Comparison of ENCODE assay signal across 15 cellular contexts in the genomic region with DNA sequence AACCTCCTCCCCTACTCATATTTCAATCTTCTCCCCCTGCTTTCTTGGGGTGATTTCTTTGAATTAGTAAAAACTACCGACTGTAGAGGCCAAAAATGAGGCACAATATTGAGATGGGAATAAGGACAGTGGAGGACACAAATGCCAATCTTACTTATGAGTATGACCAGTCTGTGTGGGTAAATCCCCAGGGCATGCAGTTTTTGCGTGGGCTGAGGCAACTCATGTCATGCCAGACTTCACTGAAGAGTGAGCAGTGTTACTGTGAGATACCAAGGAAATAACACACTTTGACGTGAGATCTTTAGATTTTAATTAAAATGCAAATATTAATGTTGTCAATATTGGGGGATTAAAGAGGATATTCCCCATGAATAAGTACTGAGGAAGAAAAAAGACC.
"Had no signal": no experiment of that assay in that cellular context is flagged by ENCODE, and none has a peak within 500 bp of the region (broad histone marks: within the 10 kb centered on the region; RNA-seq: fewer than 3 reads in every experiment).

No MANE protein-coding gene starts in this region.

- DNase-seq: activated CD8-positive, alpha-beta memory T cell treated with anti-CD3 and anti-CD28 coated beads for 24 hours; activated CD8-positive, alpha-beta memory T cell treated with anti-CD3 and anti-CD28 coated beads, Interleukin-2, amount 50 U/mL, for 48 hours; amniotic stem cell; dermis blood vessel endothelial cell; effector memory CD4-positive, alpha-beta T cell; esophagus squamous epithelium; immature natural killer cell; left ventricle myocardium superior; nephron progenitor cell; nucleus accumbens; stimulated activated naive B cell treated with anti-CD40 and anti-IgM and Interleukin-4, amounts not matched to agents 10 μg/mL and 1 μg/mL and 100 μg/mL, for 72 hours; T-helper 1 cell; T1000; transverse colon; uterus had no signal

- H3K4me1 Mint-ChIP-seq: immature natural killer cell; stimulated activated naive B cell treated with anti-CD40 and anti-IgM and Interleukin-4, amounts not matched to agents 10 μg/mL and 1 μg/mL and 100 μg/mL, for 72 hours had no signal

- H3K36me3 Mint-ChIP-seq: stimulated activated naive B cell treated with anti-CD40 and anti-IgM and Interleukin-4, amounts not matched to agents 10 μg/mL and 1 μg/mL and 100 μg/mL, for 72 hours had no signal

- H3K27ac Mint-ChIP-seq: immature natural killer cell; nephron progenitor cell; stimulated activated naive B cell treated with anti-CD40 and anti-IgM and Interleukin-4, amounts not matched to agents 10 μg/mL and 1 μg/mL and 100 μg/mL, for 72 hours had no signal

- H3K4me3 Mint-ChIP-seq: immature natural killer cell; nephron progenitor cell; stimulated activated naive B cell treated with anti-CD40 and anti-IgM and Interleukin-4, amounts not matched to agents 10 μg/mL and 1 μg/mL and 100 μg/mL, for 72 hours had no signal
